ENCODE assay signal across 24 cellular contexts in the genomic region with DNA sequence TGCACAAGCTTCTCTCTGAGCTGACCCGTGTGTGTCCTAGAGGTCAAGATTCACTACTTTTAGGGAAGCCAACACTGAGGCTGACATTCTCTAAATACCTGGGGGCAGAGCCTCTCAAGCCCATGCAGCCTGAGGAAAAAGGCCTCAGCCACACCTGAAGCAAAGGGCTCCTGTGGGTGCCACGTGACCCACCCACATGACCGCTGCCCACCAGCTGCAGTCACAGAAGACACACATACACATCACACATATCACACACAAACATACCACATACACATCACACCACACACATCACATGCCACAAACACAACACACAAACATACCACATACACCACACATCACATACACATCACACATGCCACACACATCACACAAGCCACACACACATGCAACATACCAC. TPM values are rescaled to one million over a fixed set of nuclear protein-coding genes. Genes with fewer than 3 reads are reported as not detected.
A peak's percentile ranks its signal among the peaks of the same experiment; 100 is the strongest.
DNase-seq lines count a peak whose midpoint lies in the region; ATAC-seq, FAIRE-seq and TF ChIP-seq lines count a peak whose summit lies in the region.
"Had no signal": no experiment of that assay in that cellular context is flagged by ENCODE, and none has a peak within 500 bp of the region (broad histone marks: within the 10 kb centered on the region; RNA-seq: fewer than 3 reads in every experiment).

No MANE protein-coding gene starts in this region.

- peak overlapping the region; percentile 100 for H2AK5ac ChIP-seq in H1 (ENCODE audit: low read depth, low read length)

- peak; percentile 21 for DNase-seq in DMS 273 (lab: John Stamatoyannopoulos, UW; ENCODE audit: unreplicated experiment)
- no peak for DNase-seq in DMS 273 treated with DMSO at 0.1 percent for 48 hours (lab: John Stamatoyannopoulos, UW)
- no peak for DNase-seq in H1 (ENCODE audit: low read depth in 1 of 2, low spot score in 2 of 2)
- DNase-seq in naive thymus-derived CD8-positive, alpha-beta T cell: no peak
- DNase-seq in spleen: peak; percentile 21
- DNase-seq in adrenal gland: no peak
- DNase-seq: BE2C, Calu3, DMS53, Karpas-422, NCI-H1092, NCI-H1417 treated with DMSO at 0.1 percent for 48 hours, NCI-H1694 treated with DMSO at 0.1 percent for 48 hours, NCI-H2081, NCI-H2171, NCI-H524, NCI-H774, SJCRH30 had no signal

- peaks cover 0 to 6% of the 10 kb centered on the region in 2 experiments for H4K20me1 ChIP-seq in H1 (replicated peaks in 1 of 2; ENCODE audit: control insufficient read depth in 1 of 2, insufficient read depth in 2 of 2, low read length in 2 of 2)

- H3K56ac ChIP-seq in H1 (replicated peaks; ENCODE audit: insufficient read length, low read depth, low read length): peak overlapping the region; percentile 95

- peaks cover 0 to 11% (median 5%) of the 10 kb centered on the region in 3 donors for H3K36me3 Mint-ChIP-seq in naive thymus-derived CD8-positive, alpha-beta T cell

- ATAC-seq in naive thymus-derived CD8-positive, alpha-beta T cell: no peak
- no peak for ATAC-seq in GM21526 (IDR thresholded peaks at IDR 0.05; ENCODE audit: low FRiP score, unreplicated experiment)
- no peak for ATAC-seq in activated CD4-positive, CD25-positive, alpha-beta regulatory T cell treated with anti-CD3 and anti-CD28 coated beads, Interleukin-2, amount 50 U/mL, for 24 hours
- ATAC-seq: SK-N-SH treated with all-trans-retinoic acid at 6 μM for 48 hours had no signal

- H3K79me1 ChIP-seq in H1 (ENCODE audit: low read depth, low read length): no peaks in the 10 kb centered on the region; the same call in 1 of the 2 replicates

- WGBS in H1 (ENCODE audit: extremely low coverage in 1 of 2, insufficient coverage in 1 of 2, insufficient read length in 1 of 2, insufficient replicate concordance in 2 of 2, low coverage in 1 of 2, low lambda C conversion rate in 2 of 2, missing lambda C conversion rate in 1 of 2), 2 experiments: 74% methylated on average over 3 of the region's 3 CpGs; no CpG with 5 or more reads in 1 of the 2 experiments
- WGBS in spleen, 5 donors: 67 to 91% (median 88%) methylated on average over 3 of the region's 3 CpGs
- 71 to 92% (median 79%) methylated on average over 2 to 3 of the region's 3 CpGs for WGBS in adrenal gland, 4 donors

- H3K9me3 Mint-ChIP-seq in naive thymus-derived CD8-positive, alpha-beta T cell: no peaks in the 10 kb centered on the region

- CTCF ChIA-PET in H1 (lab: Charles Lee; ENCODE audit: partially characterized antibody): interaction anchor here (1.0 kb wide), 1 partner anchor 15 kb away, joined by 3 read pairs; the partner anchor contains the start of gene TMEM177

- H4K91ac ChIP-seq in H1 (replicated peaks; ENCODE audit: insufficient read length, low read length): peak overlapping the region; percentile 92

- POLR2A ChIA-PET in H1 (lab: Charles Lee; ENCODE audit: partially characterized antibody): interaction anchor here (0.9 to 3.4 kb wide), 2 partner anchors 11 to 15 kb away, joined by 3 to 28 read pairs; partner anchors contain the start of gene TMEM177
- POLR2A ChIA-PET in naive thymus-derived CD8-positive, alpha-beta T cell (lab: Charles Lee): interaction anchor here (5.4 kb wide), 1 partner anchor 13 kb away, joined by 57 read pairs; the partner anchor contains the start of gene TMEM177

- H3K4me1 ChIP-seq in H1 (replicated peaks in 1 of 4; ENCODE audit: control insufficient read depth in 3 of 4, insufficient read depth in 4 of 4, low read length in 3 of 4): peaks cover 8 to 27% (median 12%) of the 10 kb centered on the region in 4 experiments
- H3K4me1 ChIP-seq in spleen: peaks cover 0 to 12% (median 0%) of the 10 kb centered on the region in 6 donors
- peaks cover 0 to 15% of the 10 kb centered on the region in 2 donors for H3K4me1 ChIP-seq in adrenal gland (replicated peaks in 1 of 2)
- H3K4me1 ChIP-seq: BE2C had no signal

- no peak overlapping the region for H3K4me3 Mint-ChIP-seq in naive thymus-derived CD8-positive, alpha-beta T cell
- H3K4me3 Mint-ChIP-seq: CD14-positive monocyte had no signal

- no peak overlapping the region for H2BK120ac ChIP-seq in H1 (replicated peaks; ENCODE audit: low read depth, low read length)

- H2AFZ ChIP-seq in H1 (ENCODE audit: low read length): no peak overlapping the region

- H2BK20ac ChIP-seq in H1 (ENCODE audit: low read length): no peak overlapping the region; the same call in 1 of the 2 replicates

- no peak for TF ChIP-seq RAD21 in H1 (IDR thresholded peaks at IDR 0.05 in 1 of 2, conservative IDR thresholded peaks at IDR 0.05 in 1 of 2; ENCODE audit: low read depth in 2 of 2, low read length in 2 of 2)

- FAIRE-seq in H1 (lab: Jason Lieb, UNC): no peak
- FAIRE-seq: RCC 7860 had no signal

- no peak overlapping the region for H3K23ac ChIP-seq in H1 (ENCODE audit: insufficient read length)

- H2BK5ac ChIP-seq in H1 (ENCODE audit: low read depth, low read length): peak overlapping the region; percentile 90

- H3K27ac Mint-ChIP-seq in naive thymus-derived CD8-positive, alpha-beta T cell: peak overlapping the region in 7 of 10 donors; percentile 0 to 92 (median 84)

- H3K79me2 ChIP-seq in H1 (ENCODE audit: control insufficient read depth in 1 of 2, insufficient read depth in 2 of 2, low read length in 2 of 2): no peaks in the 10 kb centered on the region

- H3K18ac ChIP-seq in H1 (ENCODE audit: extremely low read depth, low read length): no peak overlapping the region

- peaks cover 29 to 50% (median 47%) of the 10 kb centered on the region in 4 donors for H3K4me1 Mint-ChIP-seq in naive thymus-derived CD8-positive, alpha-beta T cell

- peak overlapping the region; percentile 98; the same call in 1 of the 2 replicates for H2BK12ac ChIP-seq in H1 (ENCODE audit: low read depth, low read length)

- H3K4me3 ChIP-seq in H1 (ENCODE audit: extremely low read depth in 1 of 4, insufficient read depth in 2 of 4, low read depth in 3 of 4, low read length in 4 of 4): no peak overlapping the region
- no peak overlapping the region for H3K4me3 ChIP-seq in spleen
- no peak overlapping the region for H3K4me3 ChIP-seq in adrenal gland

- no peak overlapping the region for H3K4me2 ChIP-seq in H1 (ENCODE audit: insufficient read depth in 1 of 2, low read depth in 2 of 2, low read length in 2 of 2)

- TF ChIP-seq POLR2A in H1 (IDR thresholded peaks at IDR 0.05; ENCODE audit: control extremely low read depth in 1 of 2, low read depth in 2 of 2, low read length in 2 of 2) (no peak), spleen (IDR thresholded peaks at IDR 0.05) (no peak), adrenal gland (IDR thresholded peaks at IDR 0.05) (no peak)

- H3K27me3 Mint-ChIP-seq in naive thymus-derived CD8-positive, alpha-beta T cell: no peaks in the 10 kb centered on the region

- H3K23me2 ChIP-seq in H1 (ENCODE audit: low read depth, low read length): peaks cover 7% of the 10 kb centered on the region

- no peak for TF ChIP-seq EP300 in H1 (IDR thresholded peaks at IDR 0.05; ENCODE audit: borderline replicate concordance in 1 of 2, low read depth in 2 of 2, low read length in 2 of 2)

- H3K27ac ChIP-seq in H1 (ENCODE audit: low read depth, low read length) (no peak overlapping the region), spleen (no peak overlapping the region), adrenal gland (no peak overlapping the region)
- H3K27ac ChIP-seq: 22Rv1 had no signal

- H3K14ac ChIP-seq in H1 (ENCODE audit: insufficient read length): no peak overlapping the region

- H3K36me3 ChIP-seq in H1 (ENCODE audit: control insufficient read depth in 2 of 4, insufficient read depth in 4 of 4, low read length in 3 of 4) (no peaks in the 10 kb centered on the region; a peak in 1 of 8 replicates), spleen (peaks cover 0 to 20% (median 8%) of the 10 kb centered on the region in 6 donors), adrenal gland (replicated peaks in 1 of 2) (no peaks in the 10 kb centered on the region)
- H3K36me3 ChIP-seq: BE2C, SJCRH30 had no signal

- TF ChIP-seq CTCF in H1 (IDR thresholded peaks at IDR 0.05; ENCODE audit: control extremely low read depth in 1 of 3, insufficient read depth in 1 of 3, low read depth in 1 of 3, low read length in 3 of 3) (no peak), spleen (IDR thresholded peaks at IDR 0.05 in 8 of 11, conservative IDR thresholded peaks at IDR 0.05 in 3 of 11) (no peak), adrenal gland (IDR thresholded peaks at IDR 0.05) (no peak)

- H4K8ac ChIP-seq in H1 (ENCODE audit: extremely low read depth, insufficient read depth, low read length): no peak overlapping the region

- H3K27me3 ChIP-seq in H1 (replicated peaks in 1 of 4; ENCODE audit: control insufficient read depth in 3 of 4, extremely low read depth in 1 of 4, insufficient read depth in 3 of 4, low read length in 3 of 4): no peaks in the 10 kb centered on the region
- H3K27me3 ChIP-seq in spleen (replicated peaks in 1 of 7): peaks cover 0 to 12% (median 0%) of the 10 kb centered on the region in 7 donors
- H3K27me3 ChIP-seq in adrenal gland: no peaks in the 10 kb centered on the region
- H3K27me3 ChIP-seq: BE2C, SJCRH30 had no signal

- H3K9me3 ChIP-seq in H1 (ENCODE audit: insufficient read depth in 2 of 2, low read depth in 1 of 2, low read length in 1 of 2): no peaks in the 10 kb centered on the region
- no peaks in the 10 kb centered on the region for H3K9me3 ChIP-seq in spleen
- H3K9me3 ChIP-seq in adrenal gland (replicated peaks in 1 of 3): no peaks in the 10 kb centered on the region
- H3K9me3 ChIP-seq: BE2C, SJCRH30 had no signal

- H3K4ac ChIP-seq in H1 (replicated peaks; ENCODE audit: insufficient read length, low read depth, low read length): peak overlapping the region; percentile 98

- intact Hi-C loops in spleen (cut with DNase I; ENCODE audit: low total_unique reads) (no loop called here), adrenal gland (cut with DNase I) (no loop called here)

- H4K5ac ChIP-seq in H1 (ENCODE audit: insufficient read length, low read depth, low read length): no peak overlapping the region

- no peak overlapping the region; a peak in 1 of 7 replicates for H3K9ac ChIP-seq in H1 (replicated peaks in 1 of 4; ENCODE audit: extremely low read depth in 1 of 4, low read depth in 3 of 4, low read length in 3 of 4)

- H2BK15ac ChIP-seq in H1 (ENCODE audit: low read length): peak overlapping the region; percentile 84

RNA-seq across cellular contexts. Expression of gene TMEM177, which starts 14.6 kb away (rescaled TPM):
- total RNA-seq in H1 (2021; fragmentation: NEBNext Ultra II Directional; extraction: Animal tissue kit (Norgen Biotek cat#: 25700)): 43.4 and 47.0 TPM in 2 replicates
- polyA plus RNA-seq in H1 (2011; rRNA removed) (84.9 and 86.7 TPM in 2 replicates), spleen (1 to 10 TPM; 3.7 to 8.2 (median 8.0) TPM), adrenal gland (10 to 100 TPM in 1 of 3 donors, 1 to 10 TPM in 2; 3.9 to 14.4 (median 7.4) TPM)
- polyA plus RNA-seq in H1 (2011; cell fraction: cytosol; rRNA removed): 67.7 TPM
- polyA plus RNA-seq in H1 (2011; cell fraction: nucleus; rRNA removed): 54.9 TPM
- polyA plus RNA-seq in H1 (2012, experiment 1 of 2): 23.4 to 46.6 TPM (median 44.7 TPM) in 4 replicates
- 51.9 TPM for polyA plus RNA-seq in H1 (2012, experiment 2 of 2)
- polyA plus RNA-seq in H1 (2013, experiment 1 of 2): 29.3 TPM
- polyA plus RNA-seq in H1 (2013, experiment 2 of 2): 28.9 TPM
- polyA minus RNA-seq in H1 (2011; rRNA and poly(A)+ RNA removed): 32.5 and 34.3 TPM in 2 replicates
- polyA minus RNA-seq in H1 (2011; cell fraction: cytosol; rRNA and poly(A)+ RNA removed): 16.4 TPM
- polyA minus RNA-seq in H1 (2011; cell fraction: nucleus; rRNA and poly(A)+ RNA removed): 35.0 TPM
- 10 to 100 TPM; 17.8 to 18.3 TPM for total RNA-seq in naive thymus-derived CD8-positive, alpha-beta T cell
- 10 to 100 TPM; 10.2 to 18.2 (median 15.5) TPM for polyA plus RNA-seq in naive thymus-derived CD8-positive, alpha-beta T cell
- total RNA-seq in spleen (1 to 10 TPM; 6.6 to 9.5 (median 7.5) TPM), adrenal gland (10 to 100 TPM in 5 of 8 donors, 1 to 10 TPM in 3; 3.8 to 16.4 (median 12.2) TPM)

Comparison
In these comparisons a context has a peak if more than half of its experiments do, and no peak if none do; other contexts are left out.
1. DNase-seq: peak in DMS 273 (single experiment) and spleen (single experiment); none in DMS 273 treated with DMSO at 0.1 percent for 48 hours (single experiment), H1 (0 of 2), naive thymus-derived CD8-positive, alpha-beta T cell (0 of 10) and adrenal gland (0 of 7).